ENCODE assay signal across 30 cellular contexts in the genomic region with DNA sequence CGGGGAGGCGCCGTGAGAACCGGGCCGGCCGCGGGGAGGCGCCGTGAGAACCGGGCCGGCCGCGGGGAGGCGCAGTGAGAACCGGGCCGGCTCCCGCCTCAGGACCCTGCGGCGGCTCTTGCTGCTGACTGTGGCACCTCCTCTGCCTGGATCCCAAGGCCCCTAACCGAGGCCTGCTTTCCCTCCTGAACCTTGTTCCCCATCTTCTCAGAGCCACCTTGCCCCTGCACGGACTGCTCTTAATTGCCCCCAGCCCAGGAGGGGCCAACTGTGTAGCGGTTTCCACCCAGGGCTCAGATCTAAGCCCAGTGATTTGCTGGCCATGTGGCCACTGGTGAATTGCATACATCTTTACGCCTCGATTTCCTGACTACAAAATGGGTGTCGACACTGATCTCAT.
DNase-seq lines count a peak whose midpoint lies in the region; ATAC-seq, FAIRE-seq and TF ChIP-seq lines count a peak whose summit lies in the region.
"Had no signal": no experiment of that assay in that cellular context is flagged by ENCODE, and none has a peak within 500 bp of the region (broad histone marks: within the 10 kb centered on the region; RNA-seq: fewer than 3 reads in every experiment).

No MANE protein-coding gene starts in this region.

- TF ChIP-seq CTCF in brain (conservative IDR thresholded peaks at IDR 0.05) = no peak
- TF ChIP-seq CTCF in lower lobe of right lung (IDR thresholded peaks at IDR 0.05) = no peak
- no peak for TF ChIP-seq CTCF in spleen (IDR thresholded peaks at IDR 0.05 in 8 of 11, conservative IDR thresholded peaks at IDR 0.05 in 3 of 11)

- H3K4me3 Mint-ChIP-seq in activated T-cell treated with anti-CD3 and anti-CD28 coated beads, Interleukin-2, amount 50 U/mL, for 72 hours = no peak overlapping the region
- no peak overlapping the region for H3K4me3 Mint-ChIP-seq in brain
- H3K4me3 Mint-ChIP-seq: B cell; CD8-positive, alpha-beta T cell; GM23338; H9 had no signal

- no peaks in the 10 kb centered on the region for H3K4me1 ChIP-seq in lower lobe of right lung
- H3K4me1 ChIP-seq in spleen = no peaks in the 10 kb centered on the region

- DNase-seq in activated T-cell treated with anti-CD3 and anti-CD28 coated beads, Interleukin-2, amount 50 U/mL, for 1 hour = peak; percentile 2
- DNase-seq in activated T-cell treated with anti-CD3 and anti-CD28 coated beads, Interleukin-2, amount 50 U/mL, for 72 hours = no peak
- DNase-seq in lower lobe of right lung = peak; percentile 26
- DNase-seq in spleen = peak; percentile 21
- no peak for DNase-seq in frontal cortex (ENCODE audit: low spot score in 2 of 2)
- DNase-seq: CD8-positive, alpha-beta T cell; DMS79; EL; GDM1; H9; IMR-90; KG1; MG63; NCI-H1105 treated with DMSO at 0.1 percent for 48 hours; NCI-H2029; NCI-H446; NCI-H524 treated with DMSO at 0.1 percent for 48 hours; NCI-H774; NK-92 treated with Interleukin-12 subunit alpha and Interleukin-12 subunit beta, amount 100 ng/mL, for 24 hours; PC-3 had no signal

- H3K36me3 Mint-ChIP-seq in activated T-cell treated with anti-CD3 and anti-CD28 coated beads, Interleukin-2, amount 50 U/mL, for 72 hours (ENCODE audit: insufficient read depth in 2 of 2) = no peaks in the 10 kb centered on the region
- no peaks in the 10 kb centered on the region for H3K36me3 Mint-ChIP-seq in brain
- H3K36me3 Mint-ChIP-seq: CD8-positive, alpha-beta T cell had no signal

- H3K27ac ChIP-seq in lower lobe of right lung (no peak overlapping the region), spleen (no peak overlapping the region)
- H3K27ac ChIP-seq: 22Rv1, C4-2B had no signal

- H3K4me1 Mint-ChIP-seq in activated T-cell treated with anti-CD3 and anti-CD28 coated beads, Interleukin-2, amount 50 U/mL, for 72 hours (ENCODE audit: low read depth) = no peaks in the 10 kb centered on the region
- peaks cover 61% of the 10 kb centered on the region for H3K4me1 Mint-ChIP-seq in brain
- H3K4me1 Mint-ChIP-seq: B cell had no signal

- intact Hi-C loops in lower lobe of right lung (cut with DNase I) (no loop called here), spleen (cut with DNase I; ENCODE audit: low total_unique reads) (no loop called here)

- FAIRE-seq in frontal cortex (lab: Jason Lieb, UNC) = no peak
- FAIRE-seq: GM12878 had no signal

- H3K9me3 ChIP-seq in lower lobe of right lung (no peaks in the 10 kb centered on the region), spleen (no peaks in the 10 kb centered on the region)
- H3K9me3 ChIP-seq: Caco-2, MG63 had no signal

- H3K9me3 Mint-ChIP-seq in activated T-cell treated with anti-CD3 and anti-CD28 coated beads, Interleukin-2, amount 50 U/mL, for 72 hours = no peaks in the 10 kb centered on the region
- peaks cover 0 to 5% (median 0%) of the 10 kb centered on the region in 5 experiments for H3K9me3 Mint-ChIP-seq in brain
- H3K9me3 Mint-ChIP-seq: CD8-positive, alpha-beta T cell; GM23338; H9 had no signal

- H3K27me3 Mint-ChIP-seq in activated T-cell treated with anti-CD3 and anti-CD28 coated beads, Interleukin-2, amount 50 U/mL, for 72 hours (ENCODE audit: low read depth) = peaks cover 7% of the 10 kb centered on the region
- H3K27me3 Mint-ChIP-seq in brain = peaks cover 11% of the 10 kb centered on the region

- no peak for ATAC-seq in activated T-cell treated with anti-CD3 and anti-CD28 coated beads, Interleukin-2, amount 50 U/mL, for 72 hours (replicated peaks in 1 of 2)
- ATAC-seq in lower lobe of right lung (no peak), HG02884 (IDR thresholded peaks at IDR 0.05; ENCODE audit: unreplicated experiment) (no peak), HG02571 (IDR thresholded peaks at IDR 0.05; ENCODE audit: unreplicated experiment) (no peak)
- ATAC-seq: CD8-positive, alpha-beta T cell; GM12878; GM23338; PC-3; Right ventricle myocardium inferior had no signal

- H3K27ac Mint-ChIP-seq in activated T-cell treated with anti-CD3 and anti-CD28 coated beads, Interleukin-2, amount 50 U/mL, for 72 hours = no peak overlapping the region
- H3K27ac Mint-ChIP-seq in brain = peak overlapping the region in 4 of 5 experiments; percentile 13 to 96 (median 59)
- H3K27ac Mint-ChIP-seq: B cell; CD8-positive, alpha-beta T cell; GM23338 had no signal

- H3K27me3 ChIP-seq in lower lobe of right lung (ENCODE audit: low read depth) (no peaks in the 10 kb centered on the region), spleen (replicated peaks in 1 of 7) (peaks cover 0 to 18% (median 0%) of the 10 kb centered on the region in 7 donors)
- H3K27me3 ChIP-seq: MG63 had no signal

- WGBS in spleen, 5 donors = 80 to 98% (median 90%) methylated on average over 7 to 25 of the region's 25 CpGs

- no peak for TF ChIP-seq POLR2A in spleen (IDR thresholded peaks at IDR 0.05)

- H3K36me3 ChIP-seq in lower lobe of right lung (no peaks in the 10 kb centered on the region), spleen (no peaks in the 10 kb centered on the region)
- H3K36me3 ChIP-seq: MG63 had no signal

- H3K4me3 ChIP-seq in lower lobe of right lung (no peak overlapping the region), spleen (no peak overlapping the region)
- H3K4me3 ChIP-seq: GM12878, GM23338, MG63 had no signal

Comparison
In these comparisons a context has a peak if more than half of its experiments do, and no peak if none do; other contexts are left out.
1. DNase-seq: peak in activated T-cell treated with anti-CD3 and anti-CD28 coated beads, Interleukin-2, amount 50 U/mL, for 1 hour (single experiment), lower lobe of right lung (single experiment) and spleen (single experiment); none in activated T-cell treated with anti-CD3 and anti-CD28 coated beads, Interleukin-2, amount 50 U/mL, for 72 hours (0 of 2) and frontal cortex (0 of 2).